8 cellular contexts compared by ENCODE assay signal in genomic region chr15:55991841-55992768, GRCh38. TPM values are rescaled to one million over a fixed set of nuclear protein-coding genes. Genes with fewer than 3 reads are reported as not detected.
A peak's percentile ranks its signal among the peaks of the same experiment; 100 is the strongest.
DNase-seq lines count a peak whose midpoint lies in the region; ATAC-seq and TF ChIP-seq lines count a peak whose summit lies in the region.

No MANE protein-coding gene starts in this region.

- H3K27ac ChIP-seq in H9 (ENCODE audit: insufficient read length, low read depth, low read length) (no peak overlapping the region), VCaP (peak overlapping the region; percentile 75; the same call in 1 of the 2 replicates), gastroesophageal sphincter (peak overlapping the region; percentile 80 to 97 (median 95)), skin epidermis (peak overlapping the region in 17 of 21 experiments; percentile 16 to 96 (median 91))

- peaks cover 18 to 25% of the 10 kb centered on the region in 2 experiments for H3K4me1 Mint-ChIP-seq in H9

- H3K14ac ChIP-seq in H9 (ENCODE audit: insufficient read depth, low read length), result no peak overlapping the region

- H2AFZ ChIP-seq in H9 (ENCODE audit: low read length), result no peak overlapping the region

- H3K27me3 Mint-ChIP-seq in H9 (ENCODE audit: low read depth), result peaks cover 10% of the 10 kb centered on the region

- H3K9me3 ChIP-seq in H9 (ENCODE audit: control insufficient read depth, low read depth, low read length) (no peaks in the 10 kb centered on the region), gastroesophageal sphincter (no peaks in the 10 kb centered on the region)

- no peak for TF ChIP-seq EP300 in gastroesophageal sphincter (IDR thresholded peaks at IDR 0.05)

- H3K4me1 ChIP-seq in H9 (ENCODE audit: insufficient read depth, low read length) (no peaks in the 10 kb centered on the region; the same call in 1 of the 2 replicates), gastroesophageal sphincter (peaks cover 0 to 25% (median 0%) of the 10 kb centered on the region in 3 donors)

- peak overlapping the region; percentile 82 to 84 for H3K4me3 ChIP-seq in gastroesophageal sphincter
- peak overlapping the region; percentile 63 to 92 (median 85) for H3K4me3 ChIP-seq in skin epidermis

- H3K23ac ChIP-seq in H9 (ENCODE audit: insufficient read length, low read depth, low read length), result no peak overlapping the region

- H3K79me2 ChIP-seq in H9 (ENCODE audit: insufficient read depth, low read length), result no peaks in the 10 kb centered on the region

- H3K79me1 ChIP-seq in H9 (ENCODE audit: insufficient read depth, low read depth, low read length, poor library complexity, severe bottlenecking), result no peaks in the 10 kb centered on the region

- no peak overlapping the region for H3K56ac ChIP-seq in H9 (ENCODE audit: insufficient read length, low read depth, low read length)

- no peaks in the 10 kb centered on the region for H4K20me1 ChIP-seq in H9 (ENCODE audit: control insufficient read depth, insufficient read depth, insufficient read length)

- H3K18ac ChIP-seq in H9 (ENCODE audit: insufficient read length, low read depth, low read length), result no peak overlapping the region

- H3K4me3 Mint-ChIP-seq in H9, result peak overlapping the region; percentile 87 to 91

- H3K36me3 Mint-ChIP-seq in H9 (ENCODE audit: insufficient read depth in 1 of 3, low read depth in 3 of 3), result peaks cover 0 to 3% (median 1%) of the 10 kb centered on the region in 3 experiments; a peak in 3 of 7 replicates

- no peak overlapping the region for H3K4ac ChIP-seq in H9 (ENCODE audit: low read depth, low read length)

- no peak overlapping the region for H2BK12ac ChIP-seq in H9 (ENCODE audit: insufficient read length, low read depth, low read length)

- no peak overlapping the region for H3T11ph ChIP-seq in H9 (ENCODE audit: low read length)

- no peak for ATAC-seq in gastroesophageal sphincter
- no peak for ATAC-seq in HG03108 (IDR thresholded peaks at IDR 0.05; ENCODE audit: unreplicated experiment)

- no peak overlapping the region for H2BK120ac ChIP-seq in H9 (ENCODE audit: low read depth, low read length, poor library complexity, severe bottlenecking)

- peak overlapping the region; percentile 83 for H3K4me2 ChIP-seq in H9 (ENCODE audit: insufficient read depth, insufficient read length, low read length)

- no peak overlapping the region for H2BK20ac ChIP-seq in H9 (ENCODE audit: low read depth, low read length, poor library complexity, severe bottlenecking)

- no peaks in the 10 kb centered on the region for H3K36me3 ChIP-seq in gastroesophageal sphincter

- H4K5ac ChIP-seq in H9 (ENCODE audit: insufficient read length, low read depth, low read length), result no peak overlapping the region

- H3K27ac Mint-ChIP-seq in H9, result no peak overlapping the region

- H4K91ac ChIP-seq in H9 (ENCODE audit: insufficient read length, low read depth, low read length), result no peak overlapping the region

- WGBS in H9 (ENCODE audit: extremely low coverage, insufficient read length, low lambda C conversion rate), result no CpG with 5 or more reads among the region's 12 CpGs
- 22 to 36% methylated on average over 12 of the region's 12 CpGs for WGBS in gastroesophageal sphincter (ENCODE audit: low coverage in 1 of 2), 2 donors

- no peak overlapping the region for H2BK5ac ChIP-seq in H9 (ENCODE audit: insufficient read length, low read length)

- no peak overlapping the region for H2AK5ac ChIP-seq in H9 (ENCODE audit: insufficient read length, low read length)

- no peak overlapping the region for H4K8ac ChIP-seq in H9 (replicated peaks; ENCODE audit: insufficient read length, low read depth, low read length)

- H3K27me3 ChIP-seq in H9 (ENCODE audit: insufficient read depth, low read length) (no peaks in the 10 kb centered on the region; the same call in 1 of the 2 replicates), gastroesophageal sphincter (no peaks in the 10 kb centered on the region)

- H3K9me3 Mint-ChIP-seq in H9, result peaks cover 0 to 2% of the 10 kb centered on the region in 2 experiments; a peak in 1 of 5 replicates

- H3K9ac ChIP-seq in H9 (ENCODE audit: extremely low read depth, insufficient read length, low read length), result no peak overlapping the region

- H3K23me2 ChIP-seq in H9 (ENCODE audit: insufficient read length, low read depth, low read length, poor library complexity, severe bottlenecking), result peaks cover 7% of the 10 kb centered on the region

- DNase-seq in H9 (no peak), AG20443 (ENCODE audit: low spot score) (no peak), NCI-H345 treated with DMSO at 0.1 percent for 48 hours (lab: John Stamatoyannopoulos, UW; ENCODE audit: unreplicated experiment) (no peak), CD1c-positive myeloid dendritic cell (ENCODE audit: extremely low spot score) (no peak)

- TF ChIP-seq CTCF in H9 (conservative IDR thresholded peaks at IDR 0.05), result no peak
- TF ChIP-seq CTCF in VCaP (conservative IDR thresholded peaks at IDR 0.05), result no peak
- TF ChIP-seq CTCF in gastroesophageal sphincter (IDR thresholded peaks at IDR 0.05), result no peak

- no peak overlapping the region for H2BK15ac ChIP-seq in H9 (ENCODE audit: low read depth, low read length)

- no peak for TF ChIP-seq POLR2A in gastroesophageal sphincter (IDR thresholded peaks at IDR 0.05)

RNA-seq across cellular contexts. Expression of gene NEDD4, which starts 1.3 kb away (rescaled TPM):
- total RNA-seq in H9 (2021) (9.3 and 9.6 TPM in 2 replicates), gastroesophageal sphincter (10 to 100 TPM; 26.8 to 43.9 (median 40.0) TPM)
